ENCODE assay signal across 10 cellular contexts in genomic region chr20:23399568-23400241, GRCh38. TPM values are rescaled to one million over a fixed set of nuclear protein-coding genes. Genes with fewer than 3 reads are reported as not detected.
DNase-seq lines count a peak whose midpoint lies in the region; ATAC-seq and TF ChIP-seq lines count a peak whose summit lies in the region.
"Had no signal": no experiment of that assay in that cellular context is flagged by ENCODE, and none has a peak within 500 bp of the region (broad histone marks: within the 10 kb centered on the region; RNA-seq: fewer than 3 reads in every experiment).

No MANE protein-coding gene starts in this region.

- H3F3A ChIP-seq in PC-9 (ENCODE audit: insufficient read depth, low read depth) = no peaks in the 10 kb centered on the region

- no peak overlapping the region for H3K27ac ChIP-seq in CD4-positive, alpha-beta T cell (ENCODE audit: low read depth, low read length)
- no peak overlapping the region for H3K27ac ChIP-seq in stomach
- no peak overlapping the region for H3K27ac ChIP-seq in PC-9

- intact Hi-C loops in CD4-positive, alpha-beta T cell (cut with DNase I, micrococcal nuclease) = no loop called here
- intact Hi-C loops in stomach (cut with DNase I; ENCODE audit: low total_unique reads) (no loop called here), PC-9 (cut with micrococcal nuclease; ENCODE audit: unreplicated experiment) (no loop called here), MCF 10A (cut with micrococcal nuclease) (no loop called here)

- no peaks in the 10 kb centered on the region for H3K27me3 Mint-ChIP-seq in CD4-positive, alpha-beta T cell
- no peaks in the 10 kb centered on the region for H3K27me3 Mint-ChIP-seq in MCF 10A (ENCODE audit: insufficient read depth, unreplicated experiment)

- H3K27ac Mint-ChIP-seq in CD4-positive, alpha-beta T cell = no peak overlapping the region
- no peak overlapping the region for H3K27ac Mint-ChIP-seq in MCF 10A (ENCODE audit: low read depth, unreplicated experiment)

- POLR2A ChIA-PET in CD4-positive, alpha-beta T cell (lab: Charles Lee) = no interaction called here
- POLR2A ChIA-PET in PC-9 (lab: Charles Lee; ENCODE audit: unreplicated experiment) (no interaction called here), MCF 10A (lab: Yijun Ruan, JAX) (interaction anchor here (0.6 to 8.9 kb wide), 3 partner anchors 8 to 19 kb away, joined by 3 to 145 read pairs (median 5); partner anchors contain the start of gene NAPB)

- no peak for DNase-seq in CD4-positive, alpha-beta T cell
- DNase-seq in NCI-H510A treated with DMSO at 0.1 percent for 48 hours (lab: John Stamatoyannopoulos, UW) (peak; percentile 31), fibroblast of gingiva (ENCODE audit: low read depth) (peak; percentile 33), stomach (no peak), PC-9 (no peak), MCF 10A (ENCODE audit: unreplicated experiment) (no peak), MG63 (no peak)
- DNase-seq: KG1 had no signal

- H2AFZ ChIP-seq in PC-9 = no peak overlapping the region

- 67 to 73% (median 69%) methylated on average over 6 of the region's 6 CpGs for WGBS in stomach, 5 donors

- peaks cover 3% of the 10 kb centered on the region; the same call in 1 of the 2 replicates for H3K79me2 ChIP-seq in PC-9 (ENCODE audit: low read depth)

- H3K4me1 Mint-ChIP-seq in CD4-positive, alpha-beta T cell (ENCODE audit: low read depth) = peaks cover 11% of the 10 kb centered on the region
- H3K4me1 Mint-ChIP-seq in MCF 10A (ENCODE audit: insufficient read depth, unreplicated experiment) = peaks cover 6% of the 10 kb centered on the region

- H3K9me3 Mint-ChIP-seq in CD4-positive, alpha-beta T cell = no peaks in the 10 kb centered on the region
- no peaks in the 10 kb centered on the region for H3K9me3 Mint-ChIP-seq in MCF 10A (ENCODE audit: unreplicated experiment)

- no peak overlapping the region for H3K4me3 ChIP-seq in stomach
- no peak overlapping the region for H3K4me3 ChIP-seq in PC-9
- no peak overlapping the region for H3K4me3 ChIP-seq in MG63

- H3K9me3 ChIP-seq in CD4-positive, alpha-beta T cell (ENCODE audit: control insufficient read depth, low read length) = no peaks in the 10 kb centered on the region
- H3K9me3 ChIP-seq in stomach (no peaks in the 10 kb centered on the region), PC-9 (ENCODE audit: insufficient read depth, low read depth) (no peaks in the 10 kb centered on the region), MG63 (no peaks in the 10 kb centered on the region)

- CTCF ChIA-PET in CD4-positive, alpha-beta T cell (lab: Charles Lee) = interaction anchor here (1.2 kb wide), 1 partner anchor 20 kb away, joined by 3 read pairs; no protein-coding TSS in a partner anchor
- CTCF ChIA-PET in PC-9 (lab: Charles Lee) (interaction anchor here (0.5 kb wide), 1 partner anchor 1058 kb away, joined by 4 read pairs; no protein-coding TSS in a partner anchor), MCF 10A (lab: Yijun Ruan, JAX) (interaction anchor here (0.9 to 1.3 kb wide), 4 partner anchors 9 to 207 kb away, joined by 3 to 6 read pairs (median 3); no protein-coding TSS in a partner anchor)

- no peaks in the 10 kb centered on the region for H3K27me3 ChIP-seq in CD4-positive, alpha-beta T cell (ENCODE audit: control insufficient read depth, insufficient read depth, low read length)
- H3K27me3 ChIP-seq in stomach = no peaks in the 10 kb centered on the region
- H3K27me3 ChIP-seq in PC-9 (ENCODE audit: insufficient read depth, low read depth) = no peaks in the 10 kb centered on the region
- no peaks in the 10 kb centered on the region for H3K27me3 ChIP-seq in MG63

- no peak for TF ChIP-seq EP300 in stomach (IDR thresholded peaks at IDR 0.05)

- H4K20me1 ChIP-seq in PC-9 (ENCODE audit: insufficient read depth) = no peaks in the 10 kb centered on the region; the same call in none of the 2 replicates

- H3K36me3 ChIP-seq in stomach (peaks cover 0 to 35% (median 27%) of the 10 kb centered on the region in 4 donors), PC-9 (ENCODE audit: low read depth) (no peaks in the 10 kb centered on the region), MG63 (no peaks in the 10 kb centered on the region)

- no peak for TF ChIP-seq CTCF in CD4-positive, alpha-beta T cell (IDR thresholded peaks at IDR 0.05)
- TF ChIP-seq CTCF in stomach (IDR thresholded peaks at IDR 0.05) (no peak), PC-9 (conservative IDR thresholded peaks at IDR 0.05) (no peak), MCF 10A (IDR thresholded peaks at IDR 0.05; ENCODE audit: unreplicated experiment) (no peak)

- H3K4me1 ChIP-seq in stomach = peaks cover 12 to 23% (median 15%) of the 10 kb centered on the region in 4 donors
- H3K4me1 ChIP-seq in PC-9 (replicated peaks; ENCODE audit: insufficient read depth) = no peaks in the 10 kb centered on the region

- TF ChIP-seq POLR2A in stomach (IDR thresholded peaks at IDR 0.05) = no peak

- peaks cover 51% of the 10 kb centered on the region for H3K36me3 Mint-ChIP-seq in CD4-positive, alpha-beta T cell (ENCODE audit: low read depth)
- H3K36me3 Mint-ChIP-seq in MCF 10A (ENCODE audit: insufficient read depth, unreplicated experiment) = peaks cover 44% of the 10 kb centered on the region

- no TSS peak for BruUV-seq in PC-9 (replicated peaks; lab: Mats Ljungman, UMichigan)
- BruUV-seq in MCF 10A (replicated peaks; lab: Mats Ljungman, UMichigan) = no TSS peak

- H3K9me2 ChIP-seq in PC-9 (ENCODE audit: insufficient read depth) = no peaks in the 10 kb centered on the region

- H3K4me3 Mint-ChIP-seq in CD4-positive, alpha-beta T cell = no peak overlapping the region
- H3K4me3 Mint-ChIP-seq in MCF 10A (ENCODE audit: unreplicated experiment) = no peak overlapping the region

- peak; percentile 60 for ATAC-seq in CD4-positive, alpha-beta T cell (ENCODE audit: poor library complexity)
- ATAC-seq in GM19351 (IDR thresholded peaks at IDR 0.05; ENCODE audit: unreplicated experiment) = peak; percentile 90

- H3K4me2 ChIP-seq in PC-9 = no peak overlapping the region

RNA-seq across cellular contexts. Expression of gene NAPB, which starts 21.6 kb away (rescaled TPM):
- total RNA-seq in CD4-positive, alpha-beta T cell = 1 to 10 TPM; 7.5 to 8.9 TPM
- total RNA-seq in stomach (10 to 100 TPM in 3 of 5 donors, 1 to 10 TPM in 1, under 1 TPM in 1; 0.58 to 33.5 (median 11.3) TPM), PC-9 (2021) (13.8 and 16.5 TPM in 2 replicates), MCF 10A (2022) (9.6 and 10.9 TPM in 2 replicates)
- 1 to 10 TPM; 5.0 to 6.6 (median 5.1) TPM for polyA plus RNA-seq in stomach
- 0.82 and 2.6 TPM in 2 replicates for total RNA-seq in MG63 (2014; rRNA removed; shearing (Covaris generic); ENCODE audit: low replicate concordance)

RNA-seq across cellular contexts. Expression of gene GZF1, which starts 37.7 kb away (rescaled TPM):
- total RNA-seq in CD4-positive, alpha-beta T cell = 10 to 100 TPM; 38.1 to 43.6 TPM
- total RNA-seq in stomach (10 to 100 TPM in 3 of 5 donors, 1 to 10 TPM in 2; 2.9 to 19.7 (median 10.3) TPM), PC-9 (2021) (8.1 and 11.1 TPM in 2 replicates), MCF 10A (2022) (15.5 and 19.9 TPM in 2 replicates)
- polyA plus RNA-seq in stomach = 1 to 10 TPM; 4.4 to 7.6 (median 6.0) TPM
- 7.2 and 8.2 TPM in 2 replicates for total RNA-seq in MG63 (2014; rRNA removed; shearing (Covaris generic); ENCODE audit: low replicate concordance)

RNA-seq across cellular contexts. Expression of gene CSTL1, which starts 39.8 kb away (rescaled TPM):
- not detected for total RNA-seq in CD4-positive, alpha-beta T cell
- 10 to 100 TPM in 1 of 5 donors, not detected in 4; 39.4 TPM for total RNA-seq in stomach
- polyA plus RNA-seq in stomach = not detected
- total RNA-seq in PC-9 (2021) = not detected in 2 replicates
- total RNA-seq in MCF 10A (2022) = not detected in 2 replicates
- not detected in 2 replicates for total RNA-seq in MG63 (2014; rRNA removed; shearing (Covaris generic); ENCODE audit: low replicate concordance)
- total RNA-seq: lung microvascular endothelial cell had no signal

RNA-seq across cellular contexts. Expression of gene NXT1, which starts 49.1 kb away (rescaled TPM):
- 10 to 100 TPM; 55.4 to 57.1 TPM for total RNA-seq in CD4-positive, alpha-beta T cell
- 10 to 100 TPM in 1 of 5 donors, 1 to 10 TPM in 4; 2.3 to 17.6 (median 9.0) TPM for total RNA-seq in stomach
- 10 to 100 TPM; 22.1 to 24.8 (median 22.2) TPM for polyA plus RNA-seq in stomach
- total RNA-seq in PC-9 (2021) = 29.8 and 30.9 TPM in 2 replicates
- 32.2 and 40.1 TPM in 2 replicates for total RNA-seq in MCF 10A (2022)
- 46.7 and 55.1 TPM in 2 replicates for total RNA-seq in MG63 (2014; rRNA removed; shearing (Covaris generic); ENCODE audit: low replicate concordance)

RNA-seq across cellular contexts. Expression of gene CST11, which starts 53.0 kb away (rescaled TPM):
- total RNA-seq in CD4-positive, alpha-beta T cell = not detected
- total RNA-seq in stomach (not detected), PC-9 (2021) (not detected in 2 replicates), MCF 10A (2022) (not detected in 2 replicates)
- not detected for polyA plus RNA-seq in stomach
- not detected in 2 replicates for total RNA-seq in MG63 (2014; rRNA removed; shearing (Covaris generic); ENCODE audit: low replicate concordance)
- total RNA-seq: lung microvascular endothelial cell had no signal

Comparison
In these comparisons a context has a peak if more than half of its experiments do, and no peak if none do; other contexts are left out.
1. DNase-seq: peak in NCI-H510A treated with DMSO at 0.1 percent for 48 hours (single experiment) and fibroblast of gingiva (single experiment); none in CD4-positive, alpha-beta T cell (0 of 10), stomach (single experiment), PC-9 (0 of 2), MCF 10A (single experiment) and MG63 (single experiment).